Comparison of ENCODE assay signal across 22 cellular contexts in genomic region chr7:117071597-117071996, GRCh38.
DNase-seq lines count a peak whose midpoint lies in the region; ATAC-seq, FAIRE-seq and TF ChIP-seq lines count a peak whose summit lies in the region.
"Had no signal": no experiment of that assay in that cellular context is flagged by ENCODE, and none has a peak within 500 bp of the region (broad histone marks: within the 10 kb centered on the region; RNA-seq: fewer than 3 reads in every experiment).

No MANE protein-coding gene starts in this region.

- peak; percentile 94 for FAIRE-seq in islet of Langerhans (lab: Jason Lieb, UNC)
- FAIRE-seq: endometrium, RCC 7860 had no signal

- no peaks in the 10 kb centered on the region for H3K9me3 ChIP-seq in HEK293 (ENCODE audit: control insufficient read depth, insufficient read depth, low read depth, low read length)
- H3K9me3 ChIP-seq: body of pancreas, lower lobe of right lung had no signal

- peak; percentile 42 to 62 for DNase-seq in NCI-H187 (lab: John Stamatoyannopoulos, UW)
- peak; percentile 54 for DNase-seq in NCI-H748 (lab: John Stamatoyannopoulos, UW; ENCODE audit: unreplicated experiment)
- no peak for DNase-seq in cerebellum (ENCODE audit: low spot score)
- DNase-seq in sciatic nerve (ENCODE audit: low spot score), result no peak
- DNase-seq in COLO668 (lab: John Stamatoyannopoulos, UW; ENCODE audit: unreplicated experiment), result no peak
- DNase-seq: activated CD4-positive, alpha-beta T cell treated with anti-CD3 and anti-CD28 coated beads for 4 hours; activated naive CD8-positive, alpha-beta T cell treated with anti-CD3 and anti-CD28 coated beads for 36 hours; body of pancreas; CD8-positive, alpha-beta T cell; H7; heart right ventricle; immature natural killer cell; Karpas-422; lower lobe of right lung; nucleus accumbens; right cardiac atrium; stimulated activated CD4-positive, alpha-beta T cell treated with anti-CD3 and anti-CD28 coated beads, Interleukin-15, amount 100 ng/mL, for 24 hours had no signal

- no peak for ATAC-seq in sciatic nerve
- ATAC-seq: body of pancreas; CD8-positive, alpha-beta T cell; heart right ventricle; lower lobe of right lung; right cardiac atrium had no signal

- H3K4me3 ChIP-seq in HEK293 (ENCODE audit: low read depth, low read length), result no peak overlapping the region
- H3K4me3 ChIP-seq: body of pancreas, coronary artery, heart right ventricle, lower lobe of right lung had no signal

- POLR2A ChIA-PET in HEK293 (lab: Yijun Ruan, JAX), result no interaction called here

- H3K4me1 ChIP-seq in HEK293 (ENCODE audit: control insufficient read depth, insufficient read depth, low read length), result peaks cover 12% of the 10 kb centered on the region; the same call in 1 of the 2 replicates

- TF ChIP-seq CTCF in HEK293 (tag by site-specific recombination; IDR thresholded peaks at IDR 0.05), result no peak

- intact Hi-C loops in sciatic nerve (cut with DNase I), result no loop called here

- H3K36me3 ChIP-seq in HEK293 (ENCODE audit: control insufficient read depth in 2 of 2, insufficient read depth in 1 of 2, low read length in 2 of 2), result no peaks in the 10 kb centered on the region
- H3K36me3 ChIP-seq: heart right ventricle, lower lobe of right lung had no signal

- H3K27ac ChIP-seq in HEK293 (ENCODE audit: extremely low read depth, low read depth, low read length), result no peak overlapping the region
- H3K27ac ChIP-seq: lower lobe of right lung had no signal

- CTCF ChIA-PET in HEK293 (lab: Yijun Ruan, JAX), result interaction anchor here (1.5 kb wide), 1 partner anchor 15 kb away, joined by 3 read pairs; no protein-coding TSS in a partner anchor

TF ChIP-seq in HEK293, 187 proteins besides CTCF, POLR2A, EP300 and RAD21:
- 0 out of 2 replicates have a peak, but pooled peaks have one; percentile 40 for TF ChIP-seq ZBTB44 (tag by site-specific recombination; IDR thresholded peaks at IDR 0.05)
- no peak for TF ChIP-seq BCL11A (tag by site-specific recombination; IDR thresholded peaks at IDR 0.05; ENCODE audit: low read depth)
- no peak for TF ChIP-seq ZNF133 (tag by site-specific recombination; IDR thresholded peaks at IDR 0.05)
- peak; percentile 56; the same call in 1 of the 2 replicates for TF ChIP-seq PRDM6 (tag by site-specific recombination; IDR thresholded peaks at IDR 0.05)
- TF ChIP-seq ZNF704 (tag by site-specific recombination; IDR thresholded peaks at IDR 0.05), result no peak
- TF ChIP-seq TCF7L2 (IDR thresholded peaks at IDR 0.05; ENCODE audit: borderline replicate concordance, low read depth, low read length), result no peak
- TF ChIP-seq OSR2 (tag by site-specific recombination; IDR thresholded peaks at IDR 0.05), result peak; percentile 75

Comparison
In these comparisons a context has a peak if more than half of its experiments do, and no peak if none do; other contexts are left out.
1. DNase-seq: peak in NCI-H187 (2 of 2) and NCI-H748 (single experiment); none in cerebellum (single experiment), sciatic nerve (single experiment) and COLO668 (single experiment).